ENCODE assay signal across 19 cellular contexts in genomic region chr15:33135355-33135781, GRCh38. TPM values are rescaled to one million over a fixed set of nuclear protein-coding genes. Genes with fewer than 3 reads are reported as not detected.
DNase-seq lines count a peak whose midpoint lies in the region; ATAC-seq, FAIRE-seq and TF ChIP-seq lines count a peak whose summit lies in the region.
"Had no signal": no experiment of that assay in that cellular context is flagged by ENCODE, and none has a peak within 500 bp of the region (broad histone marks: within the 10 kb centered on the region; RNA-seq: fewer than 3 reads in every experiment).

No MANE protein-coding gene starts in this region.

- POLR2A ChIA-PET in T-cell (lab: Charles Lee), result no interaction called here

- peaks cover 2 to 5% of the 10 kb centered on the region in 2 donors for H3K27me3 Mint-ChIP-seq in T-cell

- DNase-seq in globus pallidus (ENCODE audit: low spot score) (peak; percentile 40), pancreas (no peak), LoVo (ENCODE audit: low spot score) (no peak), D341Med (ENCODE audit: low spot score) (no peak), T-cell (no peak)
- DNase-seq: activated CD4-positive, alpha-beta T cell treated with anti-CD3 and anti-CD28 coated beads for 1 hour; activated CD8-positive, alpha-beta memory T cell treated with anti-CD3 and anti-CD28 coated beads, Interleukin-2, amount 50 U/mL, for 48 hours; activated naive CD4-positive, alpha-beta T cell treated with anti-CD3 and anti-CD28 coated beads, Interleukin-2, amount 50 U/mL, for 16 hours; naive thymus-derived CD4-positive, alpha-beta T cell; NCI-H1930; stimulated activated CD4-positive, alpha-beta T cell treated with anti-CD3 and anti-CD28 coated beads, Interleukin-2, amount 100 ng/mL, for 48 hours; tibial artery had no signal

- peaks cover 0 to 13% (median 0%) of the 10 kb centered on the region in 11 experiments; a peak in 2 of 22 replicates for H3K36me3 ChIP-seq in BLaER1 treated with 17β-estradiol and CSF1 and Interleukin-3, amounts not matched to agents 10 nM and 100 nM
- H3K36me3 ChIP-seq in pancreas, result no peaks in the 10 kb centered on the region
- H3K36me3 ChIP-seq: tibial artery had no signal

- no peak overlapping the region for H3K27ac Mint-ChIP-seq in T-cell
- H3K27ac Mint-ChIP-seq: naive thymus-derived CD4-positive, alpha-beta T cell; T-helper 1 cell treated with Interleukin-12 subunit alpha and Interleukin-12 subunit beta and Interleukin-4 antibody, amounts not matched to agents 30 μg/mL and 1 μg/mL, for 36 hours had no signal

- no peak for FAIRE-seq in pancreas (lab: Jason Lieb, UNC)
- FAIRE-seq: D721Med had no signal

- H3K9me3 ChIP-seq in BLaER1 treated with 17β-estradiol and CSF1 and Interleukin-3, amounts not matched to agents 10 nM and 100 nM (replicated peaks in 1 of 11), result no peaks in the 10 kb centered on the region
- H3K9me3 ChIP-seq in pancreas, result no peaks in the 10 kb centered on the region
- H3K9me3 ChIP-seq: tibial artery had no signal

- H3K4me1 ChIP-seq in BLaER1 treated with 17β-estradiol and CSF1 and Interleukin-3, amounts not matched to agents 10 nM and 100 nM, result peaks cover 0 to 83% (median 20%) of the 10 kb centered on the region in 10 experiments; a peak in 14 of 20 replicates
- no peaks in the 10 kb centered on the region for H3K4me1 ChIP-seq in pancreas
- H3K4me1 ChIP-seq: tibial artery had no signal

- ATAC-seq in pancreas, result peak in 3 of 4 donors; percentile 23 to 39 (median 29)
- no peak for ATAC-seq in T-cell (replicated peaks in 1 of 4)
- no peak for ATAC-seq in HG02981 (IDR thresholded peaks at IDR 0.05; ENCODE audit: unreplicated experiment)
- ATAC-seq: naive thymus-derived CD4-positive, alpha-beta T cell; Panc1 had no signal

- no peaks in the 10 kb centered on the region for H3K36me3 Mint-ChIP-seq in T-cell
- H3K36me3 Mint-ChIP-seq: naive thymus-derived CD4-positive, alpha-beta T cell had no signal

- peaks cover 13 to 16% (median 15%) of the 10 kb centered on the region in 3 donors for H3K4me1 Mint-ChIP-seq in T-cell

- H3K9ac ChIP-seq in BLaER1 treated with 17β-estradiol and CSF1 and Interleukin-3, amounts not matched to agents 10 nM and 100 nM, result peak overlapping the region in 2 of 11 experiments; percentile 28 to 50; a peak in 1 of 22 replicates

- no peaks in the 10 kb centered on the region for H3K9me3 Mint-ChIP-seq in T-cell
- H3K9me3 Mint-ChIP-seq: naive thymus-derived CD4-positive, alpha-beta T cell; T-helper 1 cell treated with Interleukin-12 subunit alpha and Interleukin-12 subunit beta and Interleukin-4 antibody, amounts not matched to agents 30 μg/mL and 1 μg/mL, for 36 hours had no signal

- H3K4me3 Mint-ChIP-seq in T-cell, result no peak overlapping the region
- H3K4me3 Mint-ChIP-seq: naive thymus-derived CD4-positive, alpha-beta T cell; T-helper 1 cell treated with Interleukin-12 subunit alpha and Interleukin-12 subunit beta and Interleukin-4 antibody, amounts not matched to agents 30 μg/mL and 1 μg/mL, for 36 hours had no signal

- H3K27me3 ChIP-seq in BLaER1 treated with 17β-estradiol and CSF1 and Interleukin-3, amounts not matched to agents 10 nM and 100 nM, result no peaks in the 10 kb centered on the region
- no peaks in the 10 kb centered on the region for H3K27me3 ChIP-seq in pancreas
- H3K27me3 ChIP-seq: tibial artery had no signal

- no peak for TF ChIP-seq CTCF in pancreas (IDR thresholded peaks at IDR 0.05)

- CTCF ChIA-PET in T-cell (lab: Charles Lee), result no interaction called here

- peak overlapping the region in 1 of 10 experiments; percentile 31; a peak in 2 of 20 replicates for H3K4me3 ChIP-seq in BLaER1 treated with 17β-estradiol and CSF1 and Interleukin-3, amounts not matched to agents 10 nM and 100 nM
- no peak overlapping the region for H3K4me3 ChIP-seq in pancreas
- H3K4me3 ChIP-seq: hepatocyte, tibial artery had no signal

- H3K27ac ChIP-seq in BLaER1 treated with 17β-estradiol and CSF1 and Interleukin-3, amounts not matched to agents 10 nM and 100 nM, result peak overlapping the region in 3 of 11 experiments; percentile 34 to 75 (median 68); a peak in 3 of 22 replicates
- H3K27ac ChIP-seq in angular gyrus (ENCODE audit: low read depth, low read length), result peak overlapping the region; percentile 29
- H3K27ac ChIP-seq in pancreas, result no peak overlapping the region
- H3K27ac ChIP-seq: hepatocyte, tibial artery had no signal

- 64 to 66% methylated on average over 5 of the region's 5 CpGs for WGBS in pancreas, 2 donors

- H3K4me2 ChIP-seq in BLaER1 treated with 17β-estradiol and CSF1 and Interleukin-3, amounts not matched to agents 10 nM and 100 nM, result peak overlapping the region in 7 of 11 experiments; percentile 12 to 98 (median 72); a peak in 12 of 22 replicates
- H3K4me2 ChIP-seq: hepatocyte had no signal

- peaks cover 0 to 87% (median 0%) of the 10 kb centered on the region in 11 experiments; a peak in 5 of 22 replicates for H4K20me1 ChIP-seq in BLaER1 treated with 17β-estradiol and CSF1 and Interleukin-3, amounts not matched to agents 10 nM and 100 nM

- intact Hi-C loops in pancreas (cut with DNase I), result loop anchor here in 1 of 3 donors (10.0 kb wide), 1 partner anchor 121 kb away; no protein-coding TSS in a partner anchor

RNA-seq across cellular contexts. Expression of gene FMN1, which starts 59.1 kb away (rescaled TPM):
- total RNA-seq in pancreas (10 to 100 TPM in 1 of 6 donors, 1 to 10 TPM in 5; 2.6 to 10.2 (median 4.1) TPM), T-cell (10 to 100 TPM in 3 of 5 donors, under 1 TPM in 2; 0.20 to 22.4 (median 14.9) TPM)
- polyA plus RNA-seq in pancreas, result 1 to 10 TPM; 1.9 to 2.3 TPM

Comparison
In these comparisons a context has a peak if more than half of its experiments do, and no peak if none do; other contexts are left out.
1. ATAC-seq: peak in pancreas (3 of 4); none in T-cell (0 of 4) and HG02981 (single experiment).